ENCODE assay signal across 13 cellular contexts in the genomic region with DNA sequence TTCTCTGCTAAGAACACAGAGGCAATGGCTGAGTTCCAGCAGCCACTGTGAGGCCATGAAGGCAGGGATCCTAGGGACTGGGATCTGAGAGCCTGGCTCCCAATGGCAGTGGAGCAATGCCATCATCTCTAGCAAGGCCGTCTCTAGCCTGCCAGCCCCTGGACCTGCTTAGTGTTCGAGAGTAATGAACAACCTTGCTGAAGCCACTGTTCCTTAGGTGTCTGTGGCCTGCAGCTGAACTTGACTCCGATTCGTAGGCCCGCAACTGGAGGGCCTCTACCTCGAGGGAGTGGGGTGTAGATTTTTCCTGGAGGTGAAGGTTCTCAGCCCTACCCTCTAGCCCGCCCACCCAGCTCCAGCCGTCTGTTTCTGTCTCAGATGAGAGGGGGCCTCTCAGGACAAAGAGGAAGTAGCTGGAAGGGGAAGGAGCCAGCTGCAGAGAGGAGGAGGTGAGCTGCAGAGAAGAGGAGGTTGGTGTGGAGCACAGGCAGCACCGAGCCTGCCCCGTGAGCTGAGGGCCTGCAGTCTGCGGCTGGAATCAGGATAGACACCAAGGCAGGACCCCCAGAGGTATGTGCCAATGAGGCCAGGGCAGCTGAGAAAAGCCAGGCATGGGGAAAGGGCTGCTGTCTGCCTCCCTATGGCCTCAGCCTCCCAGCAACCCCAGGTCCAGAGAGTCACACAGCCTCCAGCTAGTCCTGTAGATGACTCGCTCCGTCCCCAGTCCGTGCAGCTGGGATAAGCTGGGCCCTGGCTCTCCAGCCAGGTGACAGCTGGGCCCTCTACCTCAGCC. TPM values are rescaled to one million over a fixed set of nuclear protein-coding genes. Genes with fewer than 3 reads are reported as not detected.
DNase-seq lines count a peak whose midpoint lies in the region; ATAC-seq and TF ChIP-seq lines count a peak whose summit lies in the region.
"Had no signal": no experiment of that assay in that cellular context is flagged by ENCODE, and none has a peak within 500 bp of the region (broad histone marks: within the 10 kb centered on the region; RNA-seq: fewer than 3 reads in every experiment).

A gene with protein sequence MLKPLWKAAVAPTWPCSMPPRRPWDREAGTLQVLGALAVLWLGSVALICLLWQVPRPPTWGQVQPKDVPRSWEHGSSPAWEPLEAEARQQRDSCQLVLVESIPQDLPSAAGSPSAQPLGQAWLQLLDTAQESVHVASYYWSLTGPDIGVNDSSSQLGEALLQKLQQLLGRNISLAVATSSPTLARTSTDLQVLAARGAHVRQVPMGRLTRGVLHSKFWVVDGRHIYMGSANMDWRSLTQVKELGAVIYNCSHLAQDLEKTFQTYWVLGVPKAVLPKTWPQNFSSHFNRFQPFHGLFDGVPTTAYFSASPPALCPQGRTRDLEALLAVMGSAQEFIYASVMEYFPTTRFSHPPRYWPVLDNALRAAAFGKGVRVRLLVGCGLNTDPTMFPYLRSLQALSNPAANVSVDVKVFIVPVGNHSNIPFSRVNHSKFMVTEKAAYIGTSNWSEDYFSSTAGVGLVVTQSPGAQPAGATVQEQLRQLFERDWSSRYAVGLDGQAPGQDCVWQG (plus strand): TSS at position 459 of the 793 bp plus-strand sequence. CDS start 2,262 bp downstream, outside the sequence.

- no peaks in the 10 kb centered on the region for H3K9me3 ChIP-seq in Panc1 (ENCODE audit: control insufficient read depth, insufficient read depth, low read depth, low read length)
- H3K9me3 ChIP-seq: vagina had no signal

- no peaks in the 10 kb centered on the region for H3K36me3 ChIP-seq in Panc1 (ENCODE audit: control insufficient read depth, insufficient read depth, low read length)
- H3K36me3 ChIP-seq: vagina had no signal

- H3K4me1 ChIP-seq in Panc1 (ENCODE audit: control insufficient read depth, insufficient read depth, low read length) = no peaks in the 10 kb centered on the region; the same call in 1 of the 2 replicates
- H3K4me1 ChIP-seq: vagina had no signal

- in situ Hi-C loops in Panc1 (cut with HindIII; ENCODE audit: low pct_unique_long_range_greater_than_20kb, low sequenced_read_pairs) = no loop called here

- TF ChIP-seq CTCF in GM20000 (IDR thresholded peaks at IDR 0.05; ENCODE audit: extremely low read depth, missing control alignments) = no peak
- no peak for TF ChIP-seq CTCF in Panc1 (IDR thresholded peaks at IDR 0.05)

- CTCF ChIA-PET in Panc1 (lab: Charles Lee) = interaction anchor here (0.5 kb wide), 1 partner anchor 50 kb away, joined by 3 read pairs; no protein-coding TSS in a partner anchor

- BruUV-seq in Panc1 (replicated peaks; lab: Mats Ljungman, UMichigan) = no TSS peak

- POLR2A ChIA-PET in Panc1 (lab: Charles Lee) = no interaction called here

- no peak within 1 kb of the TSS for H3K4me3 ChIP-seq in Panc1 (ENCODE audit: low read depth in 2 of 2, low read length in 2 of 2)
- H3K4me3 ChIP-seq: vagina had no signal

- H3K27ac ChIP-seq in Panc1 (ENCODE audit: low read length) = no peak within 1 kb of the TSS
- H3K27ac ChIP-seq: vagina had no signal

- H3K27me3 ChIP-seq in Panc1 (ENCODE audit: control insufficient read depth, insufficient read depth, low read length) = no peaks in the 10 kb centered on the region
- H3K27me3 ChIP-seq: vagina had no signal

- DNase-seq in COLO668 (lab: John Stamatoyannopoulos, UW; ENCODE audit: unreplicated experiment) = peak; percentile 31
- peak; percentile 53 for DNase-seq in GM20000 (ENCODE audit: low spot score)
- no peak for DNase-seq in Panc1 (ENCODE audit: low read depth, low spot score)
- peak; percentile 44 for DNase-seq in medulla oblongata (ENCODE audit: extremely low spot score)
- no peak for DNase-seq in stimulated activated CD4-positive, alpha-beta T cell treated with anti-CD3 and anti-CD28 coated beads, Interleukin-2, amount 100 ng/mL, for 48 hours
- DNase-seq: activated CD4-positive, alpha-beta memory T cell treated with anti-CD3 and anti-CD28 coated beads for 36 hours; cerebellar nuclear complex; natural killer cell; NCI-H510A treated with DMSO at 0.1 percent for 48 hours had no signal

- intact Hi-C loops in Panc1 (cut with micrococcal nuclease; ENCODE audit: unreplicated experiment) = no loop called here

- ATAC-seq in Panc1 (peak; percentile 46; the same call in 1 of the 2 replicates), GM19023 (IDR thresholded peaks at IDR 0.05; ENCODE audit: unreplicated experiment) (no peak), HG02678 (IDR thresholded peaks at IDR 0.05; ENCODE audit: unreplicated experiment) (no peak), HG03045 (IDR thresholded peaks at IDR 0.05; ENCODE audit: unreplicated experiment) (no peak)
- ATAC-seq: natural killer cell had no signal

RNA-seq across cellular contexts. Expression of the gene that starts here (rescaled TPM):
- total RNA-seq in Panc1 (2021; ENCODE audit: unreplicated experiment) = 0.15 TPM
- not detected for polyA plus RNA-seq in Panc1 (2012; ENCODE audit: insufficient read length)
- total RNA-seq: activated CD4-positive, alpha-beta memory T cell treated with anti-CD3 and anti-CD28 coated beads for 36 hours; vagina had no signal

Comparison
In these comparisons a context has a peak if more than half of its experiments do, and no peak if none do; other contexts are left out.
1. Peak in ATAC-seq in Panc1; RNA of the gene not detected or under 1 TPM.
2. DNase-seq: peak in COLO668 (single experiment), GM20000 (single experiment) and medulla oblongata (single experiment); none in Panc1 (single experiment) and stimulated activated CD4-positive, alpha-beta T cell treated with anti-CD3 and anti-CD28 coated beads, Interleukin-2, amount 100 ng/mL, for 48 hours (0 of 2).